Comparison of ENCODE assay signal across 24 cellular contexts in the genomic region with DNA sequence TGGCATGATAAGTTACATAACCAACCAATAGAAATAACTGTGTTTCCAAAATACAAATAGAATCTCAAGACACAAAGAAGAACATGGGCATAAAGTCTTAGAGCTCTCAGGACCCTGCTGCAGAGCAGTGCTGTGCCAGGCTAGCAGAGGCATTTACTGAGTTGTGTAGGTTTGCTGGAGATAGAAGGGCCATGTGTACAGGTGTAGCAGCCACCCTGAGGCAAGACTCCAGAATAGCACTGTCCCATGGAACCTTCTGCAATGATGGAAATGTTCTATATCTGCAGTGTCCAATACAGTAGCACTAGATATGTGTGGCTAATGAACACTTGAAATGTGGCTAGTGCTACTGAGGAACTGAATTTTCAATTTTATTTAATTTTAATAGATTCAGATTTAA.
"Had no signal": no experiment of that assay in that cellular context is flagged by ENCODE, and none has a peak within 500 bp of the region (broad histone marks: within the 10 kb centered on the region; RNA-seq: fewer than 3 reads in every experiment).

No MANE protein-coding gene starts in this region.

- H3K27ac ChIP-seq: breast epithelium, foreskin keratinocyte, heart right ventricle, left ventricle myocardium inferior, neural progenitor cell, spleen, suprapubic skin, upper lobe of right lung had no signal

- H2AFZ ChIP-seq: neural progenitor cell had no signal

- H3K36me3 ChIP-seq: breast epithelium, neural progenitor cell, suprapubic skin, upper lobe of right lung had no signal

- H3K9me3 ChIP-seq: breast epithelium, esophagus muscularis mucosa, heart right ventricle, left ventricle myocardium inferior, spleen, suprapubic skin, tibial artery, upper lobe of right lung had no signal

- DNase-seq: activated CD4-positive, alpha-beta T cell treated with anti-CD3 and anti-CD28 coated beads for 1 hour; activated CD4-positive, alpha-beta T cell treated with anti-CD3 and anti-CD28 coated beads, Interleukin-2, amount 50 U/mL, for 1 hour; activated CD8-positive, alpha-beta memory T cell treated with anti-CD3 and anti-CD28 coated beads, Interleukin-2, amount 10 ng/mL, durations not matched to agents 7 days and 5 days; activated CD8-positive, alpha-beta T cell treated with anti-CD3 and anti-CD28 coated beads, Interleukin-2, amount 10 ng/mL, durations not matched to agents 7 days and 5 days; activated T-cell treated with anti-CD3 and anti-CD28 coated beads, Interleukin-2, amount 50 U/mL, for 48 hours; central memory CD4-positive, alpha-beta T cell; foreskin keratinocyte; heart right ventricle; kidney glomerular epithelial cell; left ventricle myocardium inferior; mesendoderm; natural killer cell; posterior cingulate gyrus; right cardiac atrium; spleen; stimulated activated naive CD4-positive, alpha-beta T cell; tibial artery; upper lobe of right lung had no signal

- ATAC-seq: activated CD8-positive, alpha-beta memory T cell treated with anti-CD3 and anti-CD28 coated beads, Interleukin-2, amount 10 ng/mL, durations not matched to agents 7 days and 5 days; activated CD8-positive, alpha-beta T cell treated with anti-CD3 and anti-CD28 coated beads, Interleukin-2, amount 10 ng/mL, durations not matched to agents 7 days and 5 days; foreskin keratinocyte; heart right ventricle; natural killer cell; right cardiac atrium; upper lobe of right lung; WTC11 had no signal

- H3K27me3 ChIP-seq: breast epithelium, esophagus muscularis mucosa, heart right ventricle, neural progenitor cell, spleen, suprapubic skin, tibial artery, upper lobe of right lung had no signal

- H3K4me3 ChIP-seq: breast epithelium, esophagus muscularis mucosa, heart right ventricle, left ventricle myocardium inferior, lung, neural progenitor cell, spleen, suprapubic skin, tibial artery, upper lobe of right lung had no signal

- H3K9ac ChIP-seq: neural progenitor cell had no signal

- H3K4me1 ChIP-seq: breast epithelium, foreskin keratinocyte, heart right ventricle, left ventricle myocardium inferior, neural progenitor cell, suprapubic skin, upper lobe of right lung had no signal

- H3K4me2 ChIP-seq: neural progenitor cell had no signal
